35 cellular contexts compared by ENCODE assay signal in the genomic region with DNA sequence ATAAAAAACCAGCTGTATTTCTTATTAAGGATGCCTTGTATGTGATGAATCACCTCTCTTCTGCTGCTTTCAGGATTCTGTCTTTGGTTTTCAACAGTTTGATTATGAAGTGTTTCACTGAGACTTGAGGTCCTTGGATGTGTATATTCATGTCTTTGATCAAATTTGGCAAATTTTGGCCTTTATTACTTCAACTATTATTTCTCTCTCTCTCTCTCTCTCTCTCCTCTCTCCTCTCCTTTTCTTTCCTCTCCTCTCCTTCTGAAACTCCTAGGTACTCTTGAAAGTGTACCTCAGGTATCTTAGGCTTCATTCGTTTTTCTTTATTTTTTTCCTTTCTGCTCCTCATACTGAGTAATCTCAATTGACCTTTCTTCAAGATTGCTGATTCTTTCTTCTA.
"Had no signal": no experiment of that assay in that cellular context is flagged by ENCODE, and none has a peak within 500 bp of the region (broad histone marks: within the 10 kb centered on the region; RNA-seq: fewer than 3 reads in every experiment).

No MANE protein-coding gene starts in this region.

- H3K4me1 ChIP-seq: body of pancreas, breast epithelium had no signal

- H3K36me3 ChIP-seq: adrenal gland, brain microvascular endothelial cell, breast epithelium had no signal

- H3K4me1 Mint-ChIP-seq: activated T-helper 17 cell treated with anti-CD3 and anti-CD28 coated beads, Interleukin-2, amount 50 U/mL, for 72 hours had no signal

- FAIRE-seq: astrocyte had no signal

- H3K4me3 ChIP-seq: adrenal gland, body of pancreas, breast epithelium had no signal

- DNase-seq: activated B cell treated with CpG ODN at 0.5 μM for 24 hours; activated CD4-positive, alpha-beta memory T cell treated with anti-CD3 and anti-CD28 coated beads for 36 hours; activated CD4-positive, alpha-beta T cell treated with anti-CD3 and anti-CD28 coated beads for 4 hours; activated CD4-positive, alpha-beta T cell treated with anti-CD3 and anti-CD28 coated beads, Interleukin-2, amount 10 ng/mL, durations not matched to agents 24 days and 14 days; activated CD4-positive, alpha-beta T cell treated with anti-CD3 and anti-CD28 coated beads, Interleukin-2, amount 50 U/mL, for 1 hour; activated CD4-positive, alpha-beta T cell treated with anti-CD3 and anti-CD28 coated beads, Interleukin-2, amount 50 U/mL, for 4 hours; activated CD4-positive, CD25-positive, alpha-beta regulatory T cell treated with anti-CD3 and anti-CD28 coated beads, Interleukin-2, amount 50 U/mL, for 72 hours; activated CD8-positive, alpha-beta memory T cell treated with anti-CD3 and anti-CD28 coated beads, Interleukin-2, amount 50 U/mL, for 4 hours; activated CD8-positive, alpha-beta T cell treated with anti-CD3 and anti-CD28 coated beads for 36 hours; activated effector memory CD4-positive, alpha-beta T cell treated with anti-CD3 and anti-CD28 coated beads, Interleukin-2, amount 50 U/mL, for 16 hours; activated gamma-delta T cell treated with Interleukin-2 at 50 U/mL for 16 hours; activated naive CD4-positive, alpha-beta T cell; activated naive CD4-positive, alpha-beta T cell treated with anti-CD3 and anti-CD28 coated beads for 36 hours; activated naive CD4-positive, alpha-beta T cell treated with anti-CD3 and anti-CD28 coated beads, Interleukin-2, amount 50 U/mL, for 16 hours; activated naive CD8-positive, alpha-beta T cell treated with anti-CD3 and anti-CD28 coated beads for 36 hours; activated T-cell treated with anti-CD3 and anti-CD28 coated beads for 4 hours; activated T-cell treated with anti-CD3 and anti-CD28 coated beads, Interleukin-2, amount 50 U/mL, for 1 hour; activated T-cell treated with anti-CD3 and anti-CD28 coated beads, Interleukin-2, amount 50 U/mL, for 4 hours; activated T-cell treated with anti-CD3 and anti-CD28 coated beads, Interleukin-2, amount 50 U/mL, for 72 hours; adrenal gland; amniotic stem cell; aorta; body of pancreas; brain microvascular endothelial cell; central memory CD4-positive, alpha-beta T cell; T-helper 2 cell; T-helper 9 cell had no signal

- H3K9me3 ChIP-seq: body of pancreas had no signal

- ATAC-seq: activated CD8-positive, alpha-beta T cell treated with anti-CD3 and anti-CD28 coated beads for 36 hours; activated naive CD4-positive, alpha-beta T cell treated with anti-CD3 and anti-CD28 coated beads, Interleukin-2, amount 50 U/mL, for 72 hours; activated T-cell treated with anti-CD3 and anti-CD28 coated beads, Interleukin-2, amount 50 U/mL, for 4 hours; activated T-cell treated with anti-CD3 and anti-CD28 coated beads, Interleukin-2, amount 50 U/mL, for 72 hours; activated T-helper 17 cell treated with anti-CD3 and anti-CD28 coated beads, Interleukin-2, amount 50 U/mL, for 72 hours; body of pancreas had no signal

- H3K27ac ChIP-seq: adrenal gland, body of pancreas, brain microvascular endothelial cell, breast epithelium, VCaP had no signal

- H3K4me3 Mint-ChIP-seq: activated B cell treated with CpG ODN at 0.5 μM for 24 hours; activated CD4-positive, alpha-beta memory T cell treated with anti-CD3 and anti-CD28 coated beads for 36 hours; activated CD4-positive, alpha-beta T cell treated with anti-CD3 and anti-CD28 coated beads, Interleukin-2, amount 10 ng/mL, durations not matched to agents 24 days and 14 days; activated CD8-positive, alpha-beta T cell treated with anti-CD3 and anti-CD28 coated beads for 36 hours; activated naive CD4-positive, alpha-beta T cell treated with anti-CD3 and anti-CD28 coated beads for 36 hours; activated naive CD8-positive, alpha-beta T cell treated with anti-CD3 and anti-CD28 coated beads for 36 hours; activated T-cell treated with anti-CD3 and anti-CD28 coated beads, Interleukin-2, amount 50 U/mL, for 4 hours; activated T-cell treated with anti-CD3 and anti-CD28 coated beads, Interleukin-2, amount 50 U/mL, for 72 hours; activated T-helper 1 cell treated with anti-CD3 and anti-CD28 coated beads, Interleukin-12 subunit alpha, Interleukin-12 subunit beta, Interleukin-2, Interleukin-4 antibody, amounts not matched to agents 30 ng/mL and 10 ng/mL and 1 ng/mL, durations not matched to agents 14 hours and 24 hours and 36 hours; activated T-helper 17 cell treated with anti-CD3 and anti-CD28 coated beads, Interleukin-2, amount 50 U/mL, for 72 hours; T-helper 1 cell treated with Interleukin-12 subunit alpha and Interleukin-12 subunit beta and Interleukin-4 antibody, amounts not matched to agents 30 μg/mL and 1 μg/mL, for 36 hours; T-helper 2 cell treated with Interferon-gamma antibody and Interleukin-4, amounts not matched to agents 5 μg/mL and 100 μg/mL, for 36 hours had no signal

- H3K27me3 ChIP-seq: adrenal gland, body of pancreas, brain microvascular endothelial cell, breast epithelium had no signal

- H3K27ac Mint-ChIP-seq: activated B cell treated with CpG ODN at 0.5 μM for 24 hours; activated CD4-positive, alpha-beta memory T cell treated with anti-CD3 and anti-CD28 coated beads for 36 hours; activated CD4-positive, alpha-beta T cell treated with anti-CD3 and anti-CD28 coated beads, Interleukin-2, amount 10 ng/mL, durations not matched to agents 24 days and 14 days; activated CD8-positive, alpha-beta T cell treated with anti-CD3 and anti-CD28 coated beads for 36 hours; activated naive CD4-positive, alpha-beta T cell treated with anti-CD3 and anti-CD28 coated beads for 36 hours; activated naive CD4-positive, alpha-beta T cell treated with anti-CD3 and anti-CD28 coated beads, Interleukin-2, amount 50 U/mL, for 72 hours; activated naive CD8-positive, alpha-beta T cell treated with anti-CD3 and anti-CD28 coated beads for 36 hours; activated T-cell treated with anti-CD3 and anti-CD28 coated beads, Interleukin-2, amount 50 U/mL, for 72 hours; activated T-helper 1 cell treated with anti-CD3 and anti-CD28 coated beads, Interleukin-12 subunit alpha, Interleukin-12 subunit beta, Interleukin-2, Interleukin-4 antibody, amounts not matched to agents 30 ng/mL and 10 ng/mL and 1 ng/mL, durations not matched to agents 14 hours and 24 hours and 36 hours; activated T-helper 17 cell treated with anti-CD3 and anti-CD28 coated beads, Interleukin-2, amount 50 U/mL, for 72 hours; T-helper 1 cell treated with Interleukin-12 subunit alpha and Interleukin-12 subunit beta and Interleukin-4 antibody, amounts not matched to agents 30 μg/mL and 1 μg/mL, for 36 hours; T-helper 2 cell treated with Interferon-gamma antibody and Interleukin-4, amounts not matched to agents 5 μg/mL and 100 μg/mL, for 36 hours had no signal
